ENCODE assay signal across 29 cellular contexts in genomic region chr20:60813066-60813465, GRCh38.
"Had no signal": no experiment of that assay in that cellular context is flagged by ENCODE, and none has a peak within 500 bp of the region (broad histone marks: within the 10 kb centered on the region; RNA-seq: fewer than 3 reads in every experiment).

No MANE protein-coding gene starts in this region.

- H3K4me3 ChIP-seq: colonic mucosa, coronary artery, dorsolateral prefrontal cortex, esophagus squamous epithelium, gastrocnemius medialis, gastroesophageal sphincter, heart left ventricle, heart right ventricle, hepatocyte had no signal

- H3K27ac ChIP-seq: colonic mucosa, coronary artery, dorsolateral prefrontal cortex, epithelial cell of prostate, esophagus squamous epithelium, foreskin keratinocyte, gastrocnemius medialis, gastroesophageal sphincter, heart left ventricle, heart right ventricle, hepatocyte had no signal

- H3K4me3 Mint-ChIP-seq: dendritic cell treated with granulocyte-macrophage colony-stimulating factor and Interleukin-4, amounts not matched to agents 40 ng/mL and 50 ng/mL, for 4 days; effector memory CD8-positive, alpha-beta T cell; endodermal cell had no signal

- H3K4me1 ChIP-seq: colonic mucosa, esophagus squamous epithelium, foreskin keratinocyte, gastrocnemius medialis, gastroesophageal sphincter, heart left ventricle, heart right ventricle had no signal

- ATAC-seq: effector memory CD8-positive, alpha-beta T cell; esophagus mucosa; foreskin keratinocyte; gastrocnemius medialis; gastroesophageal sphincter; heart left ventricle; heart right ventricle had no signal

- H3K27ac Mint-ChIP-seq: dendritic cell treated with granulocyte-macrophage colony-stimulating factor and Interleukin-4, amounts not matched to agents 40 ng/mL and 50 ng/mL, for 4 days; effector memory CD8-positive, alpha-beta T cell; endodermal cell had no signal

- H3K27me3 Mint-ChIP-seq: dendritic cell treated with granulocyte-macrophage colony-stimulating factor and Interleukin-4, amounts not matched to agents 40 ng/mL and 50 ng/mL, for 4 days; effector memory CD8-positive, alpha-beta T cell had no signal

- H3K9me3 ChIP-seq: colonic mucosa, esophagus squamous epithelium, gastrocnemius medialis, gastroesophageal sphincter, heart left ventricle, heart right ventricle had no signal

- DNase-seq: colonic mucosa; cortex of kidney; dermis blood vessel endothelial cell; dorsolateral prefrontal cortex; effector CD4-positive, alpha-beta T cell; effector CD8-positive, alpha-beta T cell; effector memory CD4-positive, alpha-beta T cell; effector memory CD8-positive, alpha-beta T cell; endodermal cell; erythroblast; esophagus squamous epithelium; foreskin fibroblast; foreskin keratinocyte; foreskin melanocyte; gastrocnemius medialis; glutamatergic neuron; head of caudate nucleus; heart left ventricle; heart right ventricle had no signal

- H3K4me1 Mint-ChIP-seq: endodermal cell had no signal

- H3K4me2 ChIP-seq: hepatocyte had no signal

- FAIRE-seq: colon, endometrium, endothelial cell of umbilical vein, frontal cortex had no signal

- H2AFZ ChIP-seq: hepatocyte had no signal

- H3K36me3 ChIP-seq: colonic mucosa, esophagus squamous epithelium, gastrocnemius medialis, gastroesophageal sphincter, heart left ventricle, heart right ventricle had no signal

- H3K79me2 ChIP-seq: hepatocyte had no signal

- H3K27me3 ChIP-seq: colonic mucosa, esophagus squamous epithelium, foreskin keratinocyte, gastrocnemius medialis, gastroesophageal sphincter, heart left ventricle, hepatocyte had no signal
